13 cellular contexts compared by ENCODE assay signal in the genomic region with DNA sequence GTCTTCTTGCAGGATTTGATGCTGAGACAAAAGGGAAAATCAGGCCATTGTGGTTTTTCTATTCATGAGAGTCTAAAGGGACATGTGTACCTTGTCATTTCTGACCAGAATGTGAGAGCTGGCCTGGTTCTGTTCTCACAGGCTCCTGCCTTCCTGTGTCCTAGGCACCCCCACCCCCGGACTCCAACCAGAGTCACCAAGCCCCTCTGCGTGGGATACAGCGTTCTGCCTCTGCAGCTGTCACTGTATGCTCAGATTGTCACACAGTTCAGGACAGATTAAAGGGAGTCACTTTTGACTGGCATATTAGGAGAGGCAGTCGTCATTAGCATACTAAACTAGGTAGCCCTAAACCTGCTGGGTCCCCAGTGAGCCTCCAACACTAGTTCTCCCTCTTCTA.
"Had no signal": no experiment of that assay in that cellular context is flagged by ENCODE, and none has a peak within 500 bp of the region (broad histone marks: within the 10 kb centered on the region; RNA-seq: fewer than 3 reads in every experiment).

No MANE protein-coding gene starts in this region.

- H3K4me3 ChIP-seq: body of pancreas, skin epidermis, vagina had no signal

- H3K36me3 ChIP-seq: vagina had no signal

- H3K9me3 Mint-ChIP-seq: central memory CD8-positive, alpha-beta T cell; dendritic cell treated with granulocyte-macrophage colony-stimulating factor and Interleukin-4, amounts not matched to agents 40 ng/mL and 50 ng/mL, for 4 days; effector memory CD8-positive, alpha-beta T cell; natural killer cell treated with Interleukin-12 subunit alpha and Interleukin-12 subunit beta and Interleukin-15 and Interleukin-18, amount 100 ng/mL, for 72 hours; T-helper 1 cell treated with Interleukin-12 subunit alpha and Interleukin-12 subunit beta and Interleukin-4 antibody, amounts not matched to agents 30 μg/mL and 1 μg/mL, for 36 hours had no signal

- H3K27ac Mint-ChIP-seq: dendritic cell treated with granulocyte-macrophage colony-stimulating factor and Interleukin-4, amounts not matched to agents 40 ng/mL and 50 ng/mL, for 4 days; effector memory CD8-positive, alpha-beta T cell; immature natural killer cell; natural killer cell treated with Interleukin-12 subunit alpha and Interleukin-12 subunit beta and Interleukin-15 and Interleukin-18, amount 100 ng/mL, for 72 hours; T-helper 1 cell treated with Interleukin-12 subunit alpha and Interleukin-12 subunit beta and Interleukin-4 antibody, amounts not matched to agents 30 μg/mL and 1 μg/mL, for 36 hours had no signal

- DNase-seq: activated naive CD4-positive, alpha-beta T cell treated with anti-CD3 and anti-CD28 coated beads, Interleukin-2, amount 50 U/mL, for 16 hours; activated T-cell treated with anti-CD3 and anti-CD28 coated beads, Interleukin-2, amount 50 U/mL, for 1 hour; body of pancreas; effector memory CD8-positive, alpha-beta T cell; erythroblast; immature natural killer cell; left cardiac atrium had no signal

- H3K27ac ChIP-seq: skin epidermis, vagina had no signal

- H3K36me3 Mint-ChIP-seq: immature natural killer cell; natural killer cell treated with Interleukin-12 subunit alpha and Interleukin-12 subunit beta and Interleukin-15 and Interleukin-18, amount 100 ng/mL, for 72 hours had no signal

- H3K4me1 ChIP-seq: vagina had no signal

- H3K27me3 ChIP-seq: body of pancreas, vagina had no signal

- H3K4me1 Mint-ChIP-seq: central memory CD8-positive, alpha-beta T cell; immature natural killer cell had no signal

- H3K9me3 ChIP-seq: body of pancreas, vagina had no signal

- H3K4me3 Mint-ChIP-seq: central memory CD8-positive, alpha-beta T cell; dendritic cell treated with granulocyte-macrophage colony-stimulating factor and Interleukin-4, amounts not matched to agents 40 ng/mL and 50 ng/mL, for 4 days; effector memory CD8-positive, alpha-beta T cell; immature natural killer cell; natural killer cell treated with Interleukin-12 subunit alpha and Interleukin-12 subunit beta and Interleukin-15 and Interleukin-18, amount 100 ng/mL, for 72 hours; T-helper 1 cell treated with Interleukin-12 subunit alpha and Interleukin-12 subunit beta and Interleukin-4 antibody, amounts not matched to agents 30 μg/mL and 1 μg/mL, for 36 hours had no signal

- H3K27me3 Mint-ChIP-seq: central memory CD8-positive, alpha-beta T cell; dendritic cell treated with granulocyte-macrophage colony-stimulating factor and Interleukin-4, amounts not matched to agents 40 ng/mL and 50 ng/mL, for 4 days; effector memory CD8-positive, alpha-beta T cell had no signal
